Comparison of ENCODE assay signal across 8 cellular contexts in genomic region chr20:63626424-63627128, GRCh38. TPM values are rescaled to one million over a fixed set of nuclear protein-coding genes. Genes with fewer than 3 reads are reported as not detected.
DNase-seq lines count a peak whose midpoint lies in the region; ATAC-seq, FAIRE-seq and TF ChIP-seq lines count a peak whose summit lies in the region.

TSS of gene GMEB2 (minus strand) at chr20:63627101. CDS start at chr20:63619397, 7,704 bp downstream.

- H3K27ac ChIP-seq in 22Rv1 (peak within 1 kb of the TSS; percentile 94), duodenal mucosa (ENCODE audit: low read depth, low read length) (peak within 1 kb of the TSS; percentile 94)

- peak within 1 kb of the TSS; percentile 86 to 91 for H3K4me3 ChIP-seq in duodenal mucosa (ENCODE audit: low read depth in 1 of 2, low read length in 2 of 2)

- no peak for FAIRE-seq in GM18507 (lab: Jason Lieb, UNC)

- DNase-seq in GM18507 (ENCODE audit: extremely low spot score, insufficient read length, low read depth) (peak; percentile 75), NCI-H2227 (lab: John Stamatoyannopoulos, UW; ENCODE audit: unreplicated experiment) (peak; percentile 91), lung microvascular endothelial cell (ENCODE audit: low read depth in 2 of 2) (peak; percentile 75 to 85)
- DNase-seq in activated CD4-positive, alpha-beta T cell treated with anti-CD3 and anti-CD28 coated beads for 4 hours = peak; percentile 67 to 75
- peak; percentile 55 to 64 (median 60) for DNase-seq in stimulated activated CD4-positive, alpha-beta T cell treated with anti-CD3 and anti-CD28 coated beads, TNF-alpha, amount 100 ng/mL, for 4 hours (ENCODE audit: low read depth in 3 of 3)

- peak within 1 kb of the TSS; percentile 92 to 98 for H3K9ac ChIP-seq in duodenal mucosa (ENCODE audit: low read depth in 1 of 2, low read length in 2 of 2)

- no peak for TF ChIP-seq CTCF in 22Rv1 (IDR thresholded peaks at IDR 0.05)

- H3K36me3 ChIP-seq in duodenal mucosa (ENCODE audit: control insufficient read depth in 1 of 2, insufficient read depth in 2 of 2, low read length in 2 of 2) = no peaks in the 10 kb centered on the region

- H3K4me1 ChIP-seq in duodenal mucosa (ENCODE audit: control insufficient read depth in 1 of 2, insufficient read depth in 2 of 2, low read length in 2 of 2) = peaks cover 5 to 17% of the 10 kb centered on the region in 2 donors

- no peaks in the 10 kb centered on the region for H3K27me3 ChIP-seq in duodenal mucosa (ENCODE audit: control insufficient read depth in 1 of 2, insufficient read depth in 2 of 2, low read length in 2 of 2)

- H3K9me3 ChIP-seq in duodenal mucosa (ENCODE audit: control insufficient read depth in 1 of 2, low read length in 2 of 2) = no peaks in the 10 kb centered on the region

- ATAC-seq in HG02970 (IDR thresholded peaks at IDR 0.05; ENCODE audit: low FRiP score, unreplicated experiment) = peak; percentile 48

RNA-seq across cellular contexts. Expression of gene GMEB2, which starts in this region (rescaled TPM):
- total RNA-seq in lung microvascular endothelial cell = 5.4 and 7.3 TPM in 2 replicates

Comparison
In these comparisons a context has a peak if more than half of its experiments do, and no peak if none do; other contexts are left out.
1. Peak in every context shown above with its lines: DNase-seq, ATAC-seq, H3K4me3 ChIP-seq and H3K27ac ChIP-seq.